ENCODE assay signal across 22 cellular contexts in genomic region chr4:156767911-156768415, GRCh38.
"Had no signal": no experiment of that assay in that cellular context is flagged by ENCODE, and none has a peak within 500 bp of the region (broad histone marks: within the 10 kb centered on the region; RNA-seq: fewer than 3 reads in every experiment).

No MANE protein-coding gene starts in this region.

- H3K27me3 ChIP-seq: ascending aorta, brain microvascular endothelial cell, left lung, right atrium auricular region, tibial artery had no signal

- DNase-seq: activated CD4-positive, alpha-beta memory T cell treated with anti-CD3 and anti-CD28 coated beads, Interleukin-2, amount 10 ng/mL, durations not matched to agents 7 days and 5 days; activated CD4-positive, alpha-beta T cell treated with anti-CD3 and anti-CD28 coated beads for 48 hours; activated CD8-positive, alpha-beta memory T cell treated with anti-CD3 and anti-CD28 coated beads, Interleukin-2, amount 10 ng/mL, durations not matched to agents 7 days and 5 days; activated gamma-delta T cell treated with Interleukin-2 at 50 U/mL for 16 hours; brain microvascular endothelial cell; central memory CD4-positive, alpha-beta T cell; dermis blood vessel endothelial cell; effector CD8-positive, alpha-beta T cell; left lung; nephron progenitor cell; occipital lobe; SK-N-SH; stimulated activated CD4-positive, alpha-beta T cell treated with anti-CD3 and anti-CD28 coated beads, Interleukin-12 subunit alpha, Interleukin-12 subunit beta, amount 100 ng/mL, for 4 hours; stimulated activated CD4-positive, alpha-beta T cell treated with anti-CD3 and anti-CD28 coated beads, Interleukin-4, amount 100 ng/mL, for 4 hours; stimulated activated naive CD8-positive, alpha-beta T cell treated with anti-CD3 and anti-CD28 coated beads, Interleukin-15, Interleukin-2, amounts not matched to agents 100 U/mL and 50 U/mL, for 24 hours; tibial artery had no signal

- H3K36me3 ChIP-seq: brain microvascular endothelial cell, left lung, prostate gland, right atrium auricular region, tibial artery had no signal

- H3K9me2 ChIP-seq: SK-N-SH had no signal

- FAIRE-seq: keratinocyte had no signal

- H3K27ac Mint-ChIP-seq: activated CD4-positive, alpha-beta memory T cell treated with anti-CD3 and anti-CD28 coated beads, Interleukin-2, amount 10 ng/mL, durations not matched to agents 7 days and 5 days; activated CD8-positive, alpha-beta memory T cell treated with anti-CD3 and anti-CD28 coated beads, Interleukin-2, amount 10 ng/mL, durations not matched to agents 7 days and 5 days; activated naive CD4-positive, alpha-beta T cell treated with anti-CD3 and anti-CD28 coated beads, Interleukin-2, amount 50 U/mL, for 72 hours; nephron progenitor cell had no signal

- H3K4me2 ChIP-seq: SK-N-SH had no signal

- H3K4me1 ChIP-seq: prostate gland had no signal

- H3K9me3 ChIP-seq: ascending aorta, left lung, prostate gland, right atrium auricular region, SK-N-SH, tibial artery had no signal

- ATAC-seq: activated CD8-positive, alpha-beta memory T cell treated with anti-CD3 and anti-CD28 coated beads, Interleukin-2, amount 10 ng/mL, durations not matched to agents 7 days and 5 days; activated naive CD4-positive, alpha-beta T cell treated with anti-CD3 and anti-CD28 coated beads, Interleukin-2, amount 50 U/mL, for 72 hours; esophagus mucosa; left lung; stimulated activated naive CD8-positive, alpha-beta T cell treated with anti-CD3 and anti-CD28 coated beads, Interleukin-15, Interleukin-2, amounts not matched to agents 100 U/mL and 50 U/mL, for 24 hours had no signal

- H3K27ac ChIP-seq: brain microvascular endothelial cell, left lung, prostate gland, right atrium auricular region, tibial artery had no signal

- H3K4me3 ChIP-seq: ascending aorta, left lung, prostate gland, right atrium auricular region, tibial artery had no signal

- H3K4me3 Mint-ChIP-seq: activated CD4-positive, alpha-beta memory T cell treated with anti-CD3 and anti-CD28 coated beads, Interleukin-2, amount 10 ng/mL, durations not matched to agents 7 days and 5 days; activated CD8-positive, alpha-beta memory T cell treated with anti-CD3 and anti-CD28 coated beads, Interleukin-2, amount 10 ng/mL, durations not matched to agents 7 days and 5 days; nephron progenitor cell had no signal

- H3K4me1 Mint-ChIP-seq: activated CD4-positive, alpha-beta memory T cell treated with anti-CD3 and anti-CD28 coated beads, Interleukin-2, amount 10 ng/mL, durations not matched to agents 7 days and 5 days; activated CD8-positive, alpha-beta memory T cell treated with anti-CD3 and anti-CD28 coated beads, Interleukin-2, amount 10 ng/mL, durations not matched to agents 7 days and 5 days had no signal

- H3K36me3 Mint-ChIP-seq: activated CD8-positive, alpha-beta memory T cell treated with anti-CD3 and anti-CD28 coated beads, Interleukin-2, amount 10 ng/mL, durations not matched to agents 7 days and 5 days; activated naive CD4-positive, alpha-beta T cell treated with anti-CD3 and anti-CD28 coated beads, Interleukin-2, amount 50 U/mL, for 72 hours had no signal

- H3K9ac ChIP-seq: SK-N-SH had no signal

- H3K27me3 Mint-ChIP-seq: activated CD4-positive, alpha-beta memory T cell treated with anti-CD3 and anti-CD28 coated beads, Interleukin-2, amount 10 ng/mL, durations not matched to agents 7 days and 5 days; activated CD8-positive, alpha-beta memory T cell treated with anti-CD3 and anti-CD28 coated beads, Interleukin-2, amount 10 ng/mL, durations not matched to agents 7 days and 5 days had no signal

- H3K9me3 Mint-ChIP-seq: activated CD4-positive, alpha-beta memory T cell treated with anti-CD3 and anti-CD28 coated beads, Interleukin-2, amount 10 ng/mL, durations not matched to agents 7 days and 5 days; activated naive CD4-positive, alpha-beta T cell treated with anti-CD3 and anti-CD28 coated beads, Interleukin-2, amount 50 U/mL, for 72 hours; nephron progenitor cell had no signal
